ENCODE assay signal across 1 cellular context in genomic region chr7:73557397-73558257, GRCh38.
TF ChIP-seq lines count a peak whose summit lies in the region.

Gene BCL7B, minus strand, starts transcription at chr7:73557690. Its CDS starts 112 bp downstream, at chr7:73557578.

TF ChIP-seq in HepG2, 621 proteins besides CTCF, POLR2A, EP300 and RAD21 (continued from another document and continues in another):
- TF ChIP-seq, protein P1, sequence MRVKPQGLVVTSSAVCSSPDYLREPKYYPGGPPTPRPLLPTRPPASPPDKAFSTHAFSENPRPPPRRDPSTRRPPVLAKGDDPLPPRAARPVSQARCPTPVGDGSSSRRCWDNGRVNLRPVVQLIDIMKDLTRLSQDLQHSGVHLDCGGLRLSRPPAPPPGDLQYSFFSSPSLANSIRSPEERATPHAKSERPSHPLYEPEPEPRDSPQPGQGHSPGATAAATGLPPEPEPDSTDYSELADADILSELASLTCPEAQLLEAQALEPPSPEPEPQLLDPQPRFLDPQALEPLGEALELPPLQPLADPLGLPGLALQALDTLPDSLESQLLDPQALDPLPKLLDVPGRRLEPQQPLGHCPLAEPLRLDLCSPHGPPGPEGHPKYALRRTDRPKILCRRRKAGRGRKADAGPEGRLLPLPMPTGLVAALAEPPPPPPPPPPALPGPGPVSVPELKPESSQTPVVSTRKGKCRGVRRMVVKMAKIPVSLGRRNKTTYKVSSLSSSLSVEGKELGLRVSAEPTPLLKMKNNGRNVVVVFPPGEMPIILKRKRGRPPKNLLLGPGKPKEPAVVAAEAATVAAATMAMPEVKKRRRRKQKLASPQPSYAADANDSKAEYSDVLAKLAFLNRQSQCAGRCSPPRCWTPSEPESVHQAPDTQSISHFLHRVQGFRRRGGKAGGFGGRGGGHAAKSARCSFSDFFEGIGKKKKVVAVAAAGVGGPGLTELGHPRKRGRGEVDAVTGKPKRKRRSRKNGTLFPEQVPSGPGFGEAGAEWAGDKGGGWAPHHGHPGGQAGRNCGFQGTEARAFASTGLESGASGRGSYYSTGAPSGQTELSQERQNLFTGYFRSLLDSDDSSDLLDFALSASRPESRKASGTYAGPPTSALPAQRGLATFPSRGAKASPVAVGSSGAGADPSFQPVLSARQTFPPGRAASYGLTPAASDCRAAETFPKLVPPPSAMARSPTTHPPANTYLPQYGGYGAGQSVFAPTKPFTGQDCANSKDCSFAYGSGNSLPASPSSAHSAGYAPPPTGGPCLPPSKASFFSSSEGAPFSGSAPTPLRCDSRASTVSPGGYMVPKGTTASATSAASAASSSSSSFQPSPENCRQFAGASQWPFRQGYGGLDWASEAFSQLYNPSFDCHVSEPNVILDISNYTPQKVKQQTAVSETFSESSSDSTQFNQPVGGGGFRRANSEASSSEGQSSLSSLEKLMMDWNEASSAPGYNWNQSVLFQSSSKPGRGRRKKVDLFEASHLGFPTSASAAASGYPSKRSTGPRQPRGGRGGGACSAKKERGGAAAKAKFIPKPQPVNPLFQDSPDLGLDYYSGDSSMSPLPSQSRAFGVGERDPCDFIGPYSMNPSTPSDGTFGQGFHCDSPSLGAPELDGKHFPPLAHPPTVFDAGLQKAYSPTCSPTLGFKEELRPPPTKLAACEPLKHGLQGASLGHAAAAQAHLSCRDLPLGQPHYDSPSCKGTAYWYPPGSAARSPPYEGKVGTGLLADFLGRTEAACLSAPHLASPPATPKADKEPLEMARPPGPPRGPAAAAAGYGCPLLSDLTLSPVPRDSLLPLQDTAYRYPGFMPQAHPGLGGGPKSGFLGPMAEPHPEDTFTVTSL (CRISPR knock-in tag; IDR thresholded peaks at IDR 0.05; ENCODE audit: borderline replicate concordance), result peak; percentile 49; the same call in 1 of the 2 replicates
- peak; percentile 91; the same call in 1 of the 2 replicates for TF ChIP-seq NCOA1 (CRISPR knock-in tag; IDR thresholded peaks at IDR 0.05)
- peak; percentile 93 for TF ChIP-seq ZBTB38 (CRISPR knock-in tag; IDR thresholded peaks at IDR 0.05)
- no peak for TF ChIP-seq AKAP8 (CRISPR knock-in tag; IDR thresholded peaks at IDR 0.05)
- no peak for TF ChIP-seq NFRKB (IDR thresholded peaks at IDR 0.05)
- TF ChIP-seq ZNF691 (CRISPR knock-in tag; IDR thresholded peaks at IDR 0.05; ENCODE audit: borderline replicate concordance, low read depth), result peak; percentile 72; the same call in 1 of the 2 replicates
- no peak for TF ChIP-seq ZNF512 (CRISPR knock-in tag; IDR thresholded peaks at IDR 0.05)
- TF ChIP-seq CHD2 (IDR thresholded peaks at IDR 0.05; ENCODE audit: low read depth, low read length), result no peak
- TF ChIP-seq MED1 (CRISPR knock-in tag; IDR thresholded peaks at IDR 0.05), result peak; percentile 72; the same call in 1 of the 2 replicates
- TF ChIP-seq TAF15 (IDR thresholded peaks at IDR 0.05; ENCODE audit: low read depth, low read length, poor library complexity, severe bottlenecking), result peak; percentile 27
- TF ChIP-seq ZNF383 (CRISPR knock-in tag; IDR thresholded peaks at IDR 0.05; ENCODE audit: borderline replicate concordance), result no peak
- TF ChIP-seq HDAC2 (CRISPR knock-in tag; IDR thresholded peaks at IDR 0.05), result peak; percentile 82
- no peak for TF ChIP-seq NR3C1 (CRISPR knock-in tag; IDR thresholded peaks at IDR 0.05)
- no peak for TF ChIP-seq PRDM4 (CRISPR knock-in tag; IDR thresholded peaks at IDR 0.05; ENCODE audit: borderline replicate concordance)
- TF ChIP-seq, protein P2, sequence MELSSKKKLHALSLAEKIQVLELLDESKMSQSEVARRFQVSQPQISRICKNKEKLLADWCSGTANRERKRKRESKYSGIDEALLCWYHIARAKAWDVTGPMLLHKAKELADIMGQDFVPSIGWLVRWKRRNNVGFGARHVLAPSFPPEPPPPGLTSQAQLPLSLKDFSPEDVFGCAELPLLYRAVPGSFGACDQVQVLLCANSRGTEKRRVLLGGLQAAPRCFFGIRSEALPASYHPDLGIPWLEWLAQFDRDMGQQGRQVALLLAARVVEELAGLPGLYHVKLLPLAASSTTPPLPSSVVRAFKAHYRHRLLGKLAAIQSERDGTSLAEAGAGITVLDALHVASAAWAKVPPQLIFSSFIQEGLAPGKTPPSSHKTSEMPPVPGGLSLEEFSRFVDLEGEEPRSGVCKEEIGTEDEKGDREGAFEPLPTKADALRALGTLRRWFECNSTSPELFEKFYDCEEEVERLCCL (CRISPR knock-in tag; IDR thresholded peaks at IDR 0.05; ENCODE audit: borderline replicate concordance), result no peak
- TF ChIP-seq ARHGAP35 (CRISPR knock-in tag; IDR thresholded peaks at IDR 0.05; ENCODE audit: borderline replicate concordance), result peak; percentile 89
- TF ChIP-seq CENPBD1 (CRISPR knock-in tag; IDR thresholded peaks at IDR 0.05; ENCODE audit: borderline replicate concordance, low read depth), result 0 out of 2 replicates have a peak, but pooled peaks have one; percentile 49
- TF ChIP-seq CENPX (CRISPR knock-in tag; IDR thresholded peaks at IDR 0.05), result no peak
- peak; percentile 90 for TF ChIP-seq ZFYVE20 (CRISPR knock-in tag; IDR thresholded peaks at IDR 0.05; ENCODE audit: borderline replicate concordance, low read depth)
- no peak for TF ChIP-seq NBN (conservative IDR thresholded peaks at IDR 0.05)
- no peak for TF ChIP-seq ATF6 (CRISPR knock-in tag; conservative IDR thresholded peaks at IDR 0.05)
- TF ChIP-seq ZNF83 (CRISPR knock-in tag; IDR thresholded peaks at IDR 0.05; ENCODE audit: borderline replicate concordance), result no peak
- TF ChIP-seq SIN3A (IDR thresholded peaks at IDR 0.05; ENCODE audit: borderline replicate concordance, low read depth, low read length), result no peak
- TF ChIP-seq ZNF274 (CRISPR knock-in tag; IDR thresholded peaks at IDR 0.05), result peak; percentile 97
- peak; percentile 55; the same call in 1 of the 2 replicates for TF ChIP-seq ESRRA (CRISPR knock-in tag; IDR thresholded peaks at IDR 0.05; ENCODE audit: low read depth)
- TF ChIP-seq SMAD3 (CRISPR knock-in tag; IDR thresholded peaks at IDR 0.05), result no peak
- peak; percentile 83 for TF ChIP-seq HOXA3 (CRISPR knock-in tag; IDR thresholded peaks at IDR 0.05)
- TF ChIP-seq ZNF782 (CRISPR knock-in tag; IDR thresholded peaks at IDR 0.05; ENCODE audit: borderline replicate concordance), result peak; percentile 88
- TF ChIP-seq ZNF253 (CRISPR knock-in tag; IDR thresholded peaks at IDR 0.05; ENCODE audit: borderline replicate concordance), result peak; percentile 96
- TF ChIP-seq SOX13 (IDR thresholded peaks at IDR 0.05), result no peak
- no peak for TF ChIP-seq SOX13 (CRISPR knock-in tag; conservative IDR thresholded peaks at IDR 0.05 in 1 of 2, IDR thresholded peaks at IDR 0.05 in 1 of 2)
- peak; percentile 97 for TF ChIP-seq CENPT (CRISPR knock-in tag; IDR thresholded peaks at IDR 0.05; ENCODE audit: low read depth)
- peak; percentile 98 for TF ChIP-seq ZNF563 (CRISPR knock-in tag; IDR thresholded peaks at IDR 0.05)
- TF ChIP-seq, protein P3, sequence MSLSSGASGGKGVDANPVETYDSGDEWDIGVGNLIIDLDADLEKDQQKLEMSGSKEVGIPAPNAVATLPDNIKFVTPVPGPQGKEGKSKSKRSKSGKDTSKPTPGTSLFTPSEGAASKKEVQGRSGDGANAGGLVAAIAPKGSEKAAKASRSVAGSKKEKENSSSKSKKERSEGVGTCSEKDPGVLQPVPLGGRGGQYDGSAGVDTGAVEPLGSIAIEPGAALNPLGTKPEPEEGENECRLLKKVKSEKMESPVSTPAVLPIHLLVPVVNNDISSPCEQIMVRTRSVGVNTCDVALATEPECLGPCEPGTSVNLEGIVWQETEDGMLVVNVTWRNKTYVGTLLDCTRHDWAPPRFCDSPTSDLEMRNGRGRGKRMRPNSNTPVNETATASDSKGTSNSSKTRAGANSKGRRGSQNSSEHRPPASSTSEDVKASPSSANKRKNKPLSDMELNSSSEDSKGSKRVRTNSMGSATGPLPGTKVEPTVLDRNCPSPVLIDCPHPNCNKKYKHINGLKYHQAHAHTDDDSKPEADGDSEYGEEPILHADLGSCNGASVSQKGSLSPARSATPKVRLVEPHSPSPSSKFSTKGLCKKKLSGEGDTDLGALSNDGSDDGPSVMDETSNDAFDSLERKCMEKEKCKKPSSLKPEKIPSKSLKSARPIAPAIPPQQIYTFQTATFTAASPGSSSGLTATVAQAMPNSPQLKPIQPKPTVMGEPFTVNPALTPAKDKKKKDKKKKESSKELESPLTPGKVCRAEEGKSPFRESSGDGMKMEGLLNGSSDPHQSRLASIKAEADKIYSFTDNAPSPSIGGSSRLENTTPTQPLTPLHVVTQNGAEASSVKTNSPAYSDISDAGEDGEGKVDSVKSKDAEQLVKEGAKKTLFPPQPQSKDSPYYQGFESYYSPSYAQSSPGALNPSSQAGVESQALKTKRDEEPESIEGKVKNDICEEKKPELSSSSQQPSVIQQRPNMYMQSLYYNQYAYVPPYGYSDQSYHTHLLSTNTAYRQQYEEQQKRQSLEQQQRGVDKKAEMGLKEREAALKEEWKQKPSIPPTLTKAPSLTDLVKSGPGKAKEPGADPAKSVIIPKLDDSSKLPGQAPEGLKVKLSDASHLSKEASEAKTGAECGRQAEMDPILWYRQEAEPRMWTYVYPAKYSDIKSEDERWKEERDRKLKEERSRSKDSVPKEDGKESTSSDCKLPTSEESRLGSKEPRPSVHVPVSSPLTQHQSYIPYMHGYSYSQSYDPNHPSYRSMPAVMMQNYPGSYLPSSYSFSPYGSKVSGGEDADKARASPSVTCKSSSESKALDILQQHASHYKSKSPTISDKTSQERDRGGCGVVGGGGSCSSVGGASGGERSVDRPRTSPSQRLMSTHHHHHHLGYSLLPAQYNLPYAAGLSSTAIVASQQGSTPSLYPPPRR (CRISPR knock-in tag; IDR thresholded peaks at IDR 0.05; ENCODE audit: borderline replicate concordance), result peak; percentile 55; the same call in 1 of the 2 replicates
- TF ChIP-seq GFI1 (CRISPR knock-in tag; IDR thresholded peaks at IDR 0.05; ENCODE audit: borderline replicate concordance), result peak; percentile 70; the same call in 1 of the 2 replicates
- TF ChIP-seq BHLHE40 (IDR thresholded peaks at IDR 0.05; ENCODE audit: low read length), result peak; percentile 50; the same call in 1 of the 2 replicates
- TF ChIP-seq GMEB1 (CRISPR knock-in tag; IDR thresholded peaks at IDR 0.05; ENCODE audit: borderline replicate concordance), result peak; percentile 91
- TF ChIP-seq PCBP1 (IDR thresholded peaks at IDR 0.05; ENCODE audit: borderline replicate concordance, low read depth, low read length), result no peak
- TF ChIP-seq SMAD1 (CRISPR knock-in tag; IDR thresholded peaks at IDR 0.05; ENCODE audit: borderline replicate concordance, low read depth), result peak; percentile 10; the same call in 1 of the 2 replicates
- TF ChIP-seq MED8 (CRISPR knock-in tag; IDR thresholded peaks at IDR 0.05; ENCODE audit: insufficient replicate concordance), result peak; percentile 64
